10 cellular contexts compared by ENCODE assay signal in the genomic region with DNA sequence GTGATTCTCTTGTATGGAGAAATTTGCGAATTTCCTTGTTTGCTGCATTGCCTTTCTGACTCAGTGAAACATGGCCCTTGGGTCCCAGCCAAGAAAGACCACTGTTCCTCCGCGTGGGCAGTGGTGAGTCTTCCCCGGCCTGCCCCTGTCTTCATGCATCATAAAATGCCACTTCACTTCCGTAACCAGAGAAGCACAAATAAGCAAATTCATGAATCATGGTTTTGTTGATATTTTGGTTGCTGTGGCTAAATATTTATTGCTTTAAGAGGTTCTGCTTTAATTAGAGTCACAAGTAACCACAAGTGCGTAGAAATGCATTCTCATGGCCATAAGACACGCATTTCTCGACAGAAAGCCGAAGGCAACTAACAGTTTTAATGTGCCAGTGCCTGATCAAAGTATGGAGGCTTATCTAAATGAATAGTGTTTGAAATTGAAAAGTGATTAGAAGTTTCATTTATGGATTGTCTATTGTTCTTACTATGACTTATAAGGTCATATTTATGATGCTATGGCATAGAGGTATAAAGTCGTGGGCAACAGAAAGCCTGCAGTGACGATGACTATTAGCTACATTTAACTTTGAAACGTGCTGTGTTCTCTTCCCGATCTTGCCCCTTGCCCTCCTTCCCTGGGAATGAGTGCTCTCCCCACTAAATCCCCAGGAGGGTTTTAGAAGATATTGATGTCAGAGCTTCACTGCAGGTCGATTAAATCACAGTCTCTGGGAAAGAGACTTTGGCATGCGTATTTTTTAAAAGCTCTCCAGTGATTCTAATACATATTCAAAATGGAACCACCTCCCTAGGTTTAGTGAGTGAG.
DNase-seq lines count a peak whose midpoint lies in the region; ATAC-seq and TF ChIP-seq lines count a peak whose summit lies in the region.
"Had no signal": no experiment of that assay in that cellular context is flagged by ENCODE, and none has a peak within 500 bp of the region (broad histone marks: within the 10 kb centered on the region; RNA-seq: fewer than 3 reads in every experiment).

No MANE protein-coding gene starts in this region.

- H3K9me3 ChIP-seq in CD4-positive, alpha-beta T cell (ENCODE audit: control insufficient read depth, low read length) = no peaks in the 10 kb centered on the region
- H3K9me3 ChIP-seq in HEK293 (ENCODE audit: control insufficient read depth, insufficient read depth, low read depth, low read length) (no peaks in the 10 kb centered on the region), neutrophil (no peaks in the 10 kb centered on the region)

- no peaks in the 10 kb centered on the region for H3K27me3 Mint-ChIP-seq in CD4-positive, alpha-beta T cell
- H3K27me3 Mint-ChIP-seq in MCF 10A (ENCODE audit: insufficient read depth, unreplicated experiment) = no peaks in the 10 kb centered on the region
- H3K27me3 Mint-ChIP-seq in activated T-helper 2 cell treated with anti-CD3 and anti-CD28 coated beads, Interferon-gamma antibody, Interleukin-2, Interleukin-4, amounts not matched to agents 10 μg/mL and 5 μg/mL and 100 μg/mL, durations not matched to agents 14 hours and 24 hours and 36 hours (ENCODE audit: low read depth) = no peaks in the 10 kb centered on the region
- H3K27me3 Mint-ChIP-seq: T-cell had no signal

- POLR2A ChIA-PET in CD4-positive, alpha-beta T cell (lab: Charles Lee) = interaction anchor here (0.6 kb wide), 1 partner anchor 344 kb away, joined by 3 read pairs; no protein-coding TSS in a partner anchor
- POLR2A ChIA-PET in HEK293 (lab: Yijun Ruan, JAX) (interaction anchor here (0.7 kb wide), 1 partner anchor 515 kb away, joined by 3 read pairs; no protein-coding TSS in a partner anchor), MCF 10A (lab: Yijun Ruan, JAX) (no interaction called here)

- intact Hi-C loops in CD4-positive, alpha-beta T cell (cut with DNase I, micrococcal nuclease) = no loop called here
- intact Hi-C loops in MCF 10A (cut with micrococcal nuclease) = loop anchor here (5.0 kb wide), 1 partner anchor 89 kb away; a partner anchor contains a TSS
- intact Hi-C loops in activated T-helper 2 cell treated with anti-CD3 and anti-CD28 coated beads, Interferon-gamma antibody, Interleukin-2, Interleukin-4, amounts not matched to agents 10 μg/mL and 5 μg/mL and 100 μg/mL, durations not matched to agents 14 hours and 24 hours and 36 hours (cut with micrococcal nuclease) = no loop called here

- no peak for TF ChIP-seq CTCF in CD4-positive, alpha-beta T cell (IDR thresholded peaks at IDR 0.05)
- TF ChIP-seq CTCF in HEK293 (tag by site-specific recombination; IDR thresholded peaks at IDR 0.05) (no peak), MCF 10A (IDR thresholded peaks at IDR 0.05; ENCODE audit: unreplicated experiment) (no peak), neutrophil (IDR thresholded peaks at IDR 0.05) (no peak)

- peaks cover 31% of the 10 kb centered on the region for H3K4me1 Mint-ChIP-seq in CD4-positive, alpha-beta T cell (ENCODE audit: low read depth)
- peaks cover 25% of the 10 kb centered on the region for H3K4me1 Mint-ChIP-seq in MCF 10A (ENCODE audit: insufficient read depth, unreplicated experiment)
- H3K4me1 Mint-ChIP-seq in activated T-helper 2 cell treated with anti-CD3 and anti-CD28 coated beads, Interferon-gamma antibody, Interleukin-2, Interleukin-4, amounts not matched to agents 10 μg/mL and 5 μg/mL and 100 μg/mL, durations not matched to agents 14 hours and 24 hours and 36 hours (ENCODE audit: low read depth) = peaks cover 13% of the 10 kb centered on the region

- H3K27ac ChIP-seq in CD4-positive, alpha-beta T cell (ENCODE audit: low read depth, low read length) = no peak overlapping the region
- H3K27ac ChIP-seq in HEK293 (ENCODE audit: extremely low read depth, low read depth, low read length) (no peak overlapping the region; the same call in 1 of the 2 replicates), neutrophil (peak overlapping the region; percentile 21)

- no TSS peak for BruUV-seq in MCF 10A (replicated peaks; lab: Mats Ljungman, UMichigan)

- H3K4me3 Mint-ChIP-seq in CD4-positive, alpha-beta T cell = no peak overlapping the region
- H3K4me3 Mint-ChIP-seq in MCF 10A (ENCODE audit: unreplicated experiment) = no peak overlapping the region
- H3K4me3 Mint-ChIP-seq in activated T-helper 2 cell treated with anti-CD3 and anti-CD28 coated beads, Interferon-gamma antibody, Interleukin-2, Interleukin-4, amounts not matched to agents 10 μg/mL and 5 μg/mL and 100 μg/mL, durations not matched to agents 14 hours and 24 hours and 36 hours (ENCODE audit: low read depth) = no peak overlapping the region
- H3K4me3 Mint-ChIP-seq: T-cell had no signal

- no peak overlapping the region for H3K4me3 ChIP-seq in HEK293 (ENCODE audit: low read depth, low read length)
- H3K4me3 ChIP-seq in neutrophil (ENCODE audit: low read depth in 1 of 2, low read length in 1 of 2) = no peak overlapping the region

- no peak overlapping the region for H3K27ac Mint-ChIP-seq in CD4-positive, alpha-beta T cell
- no peak overlapping the region for H3K27ac Mint-ChIP-seq in MCF 10A (ENCODE audit: low read depth, unreplicated experiment)
- H3K27ac Mint-ChIP-seq in activated T-helper 2 cell treated with anti-CD3 and anti-CD28 coated beads, Interferon-gamma antibody, Interleukin-2, Interleukin-4, amounts not matched to agents 10 μg/mL and 5 μg/mL and 100 μg/mL, durations not matched to agents 14 hours and 24 hours and 36 hours = no peak overlapping the region
- H3K27ac Mint-ChIP-seq: T-cell had no signal

- H3K4me1 ChIP-seq in HEK293 (ENCODE audit: control insufficient read depth, insufficient read depth, low read length) = peaks cover 29% of the 10 kb centered on the region
- H3K4me1 ChIP-seq in neutrophil (ENCODE audit: control insufficient read depth in 1 of 2, insufficient read depth in 1 of 2, low read depth in 1 of 2, low read length in 1 of 2) = peaks cover 63% of the 10 kb centered on the region in 2 experiments

- no peaks in the 10 kb centered on the region for H3K9me3 Mint-ChIP-seq in CD4-positive, alpha-beta T cell
- H3K9me3 Mint-ChIP-seq in MCF 10A (ENCODE audit: unreplicated experiment) = no peaks in the 10 kb centered on the region
- H3K9me3 Mint-ChIP-seq in activated T-helper 2 cell treated with anti-CD3 and anti-CD28 coated beads, Interferon-gamma antibody, Interleukin-2, Interleukin-4, amounts not matched to agents 10 μg/mL and 5 μg/mL and 100 μg/mL, durations not matched to agents 14 hours and 24 hours and 36 hours = no peaks in the 10 kb centered on the region
- H3K9me3 Mint-ChIP-seq: T-cell had no signal

- no peaks in the 10 kb centered on the region for H3K27me3 ChIP-seq in CD4-positive, alpha-beta T cell (ENCODE audit: control insufficient read depth, insufficient read depth, low read length)
- H3K27me3 ChIP-seq in neutrophil = no peaks in the 10 kb centered on the region

- CTCF ChIA-PET in CD4-positive, alpha-beta T cell (lab: Charles Lee) = no interaction called here
- CTCF ChIA-PET in HEK293 (lab: Yijun Ruan, JAX) = interaction anchor here (0.7 to 2.0 kb wide), 3 partner anchors 16 to 25 kb away, joined by 3 to 12 read pairs (median 3); no protein-coding TSS in a partner anchor
- CTCF ChIA-PET in MCF 10A (lab: Yijun Ruan, JAX) = interaction anchor here (0.5 to 1.0 kb wide), 3 partner anchors 10 to 251 kb away, joined by 3 read pairs; no protein-coding TSS in a partner anchor

- H3K36me3 ChIP-seq in HEK293 (ENCODE audit: control insufficient read depth in 2 of 2, insufficient read depth in 1 of 2, low read length in 2 of 2) (no peaks in the 10 kb centered on the region), neutrophil (peaks cover 7% of the 10 kb centered on the region)

- no peak for DNase-seq in CD4-positive, alpha-beta T cell
- peak; percentile 93 for DNase-seq in MCF 10A (ENCODE audit: unreplicated experiment)
- no peak for DNase-seq in NCI-H1048 (lab: John Stamatoyannopoulos, UW)
- DNase-seq in NCI-H774 (lab: John Stamatoyannopoulos, UW) = no peak
- DNase-seq in activated T-helper 2 cell treated with anti-CD3 and anti-CD28 coated beads, Interferon-gamma antibody, Interleukin-2, Interleukin-4, amounts not matched to agents 10 μg/mL and 5 μg/mL and 100 μg/mL, durations not matched to agents 14 hours and 24 hours and 36 hours (ENCODE audit: low spot score) = no peak
- DNase-seq in NCI-H128 (lab: John Stamatoyannopoulos, UW; ENCODE audit: unreplicated experiment) = no peak
- DNase-seq: cortex of kidney had no signal

- peak; percentile 39 for ATAC-seq in CD4-positive, alpha-beta T cell (ENCODE audit: poor library complexity)
- ATAC-seq: T-cell had no signal

- no peaks in the 10 kb centered on the region for H3K36me3 Mint-ChIP-seq in CD4-positive, alpha-beta T cell (ENCODE audit: low read depth)
- no peaks in the 10 kb centered on the region for H3K36me3 Mint-ChIP-seq in MCF 10A (ENCODE audit: insufficient read depth, unreplicated experiment)
- H3K36me3 Mint-ChIP-seq in activated T-helper 2 cell treated with anti-CD3 and anti-CD28 coated beads, Interferon-gamma antibody, Interleukin-2, Interleukin-4, amounts not matched to agents 10 μg/mL and 5 μg/mL and 100 μg/mL, durations not matched to agents 14 hours and 24 hours and 36 hours (ENCODE audit: low read depth) = peaks cover 2% of the 10 kb centered on the region

TF ChIP-seq in HEK293, 187 proteins besides CTCF, POLR2A, EP300 and RAD21 (continues in another document):
- no peak for TF ChIP-seq YY1 (tag by site-specific recombination; IDR thresholded peaks at IDR 0.05)
- TF ChIP-seq, protein P1, sequence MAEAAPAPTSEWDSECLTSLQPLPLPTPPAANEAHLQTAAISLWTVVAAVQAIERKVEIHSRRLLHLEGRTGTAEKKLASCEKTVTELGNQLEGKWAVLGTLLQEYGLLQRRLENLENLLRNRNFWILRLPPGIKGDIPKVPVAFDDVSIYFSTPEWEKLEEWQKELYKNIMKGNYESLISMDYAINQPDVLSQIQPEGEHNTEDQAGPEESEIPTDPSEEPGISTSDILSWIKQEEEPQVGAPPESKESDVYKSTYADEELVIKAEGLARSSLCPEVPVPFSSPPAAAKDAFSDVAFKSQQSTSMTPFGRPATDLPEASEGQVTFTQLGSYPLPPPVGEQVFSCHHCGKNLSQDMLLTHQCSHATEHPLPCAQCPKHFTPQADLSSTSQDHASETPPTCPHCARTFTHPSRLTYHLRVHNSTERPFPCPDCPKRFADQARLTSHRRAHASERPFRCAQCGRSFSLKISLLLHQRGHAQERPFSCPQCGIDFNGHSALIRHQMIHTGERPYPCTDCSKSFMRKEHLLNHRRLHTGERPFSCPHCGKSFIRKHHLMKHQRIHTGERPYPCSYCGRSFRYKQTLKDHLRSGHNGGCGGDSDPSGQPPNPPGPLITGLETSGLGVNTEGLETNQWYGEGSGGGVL (tag by site-specific recombination; IDR thresholded peaks at IDR 0.05) = peak; percentile 75
- TF ChIP-seq, protein P2, sequence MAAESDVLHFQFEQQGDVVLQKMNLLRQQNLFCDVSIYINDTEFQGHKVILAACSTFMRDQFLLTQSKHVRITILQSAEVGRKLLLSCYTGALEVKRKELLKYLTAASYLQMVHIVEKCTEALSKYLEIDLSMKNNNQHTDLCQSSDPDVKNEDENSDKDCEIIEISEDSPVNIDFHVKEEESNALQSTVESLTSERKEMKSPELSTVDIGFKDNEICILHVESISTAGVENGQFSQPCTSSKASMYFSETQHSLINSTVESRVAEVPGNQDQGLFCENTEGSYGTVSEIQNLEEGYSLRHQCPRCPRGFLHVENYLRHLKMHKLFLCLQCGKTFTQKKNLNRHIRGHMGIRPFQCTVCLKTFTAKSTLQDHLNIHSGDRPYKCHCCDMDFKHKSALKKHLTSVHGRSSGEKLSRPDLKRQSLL (tag by site-specific recombination; IDR thresholded peaks at IDR 0.05) = no peak
